Comparison of ENCODE assay signal across 8 cellular contexts in the genomic region with DNA sequence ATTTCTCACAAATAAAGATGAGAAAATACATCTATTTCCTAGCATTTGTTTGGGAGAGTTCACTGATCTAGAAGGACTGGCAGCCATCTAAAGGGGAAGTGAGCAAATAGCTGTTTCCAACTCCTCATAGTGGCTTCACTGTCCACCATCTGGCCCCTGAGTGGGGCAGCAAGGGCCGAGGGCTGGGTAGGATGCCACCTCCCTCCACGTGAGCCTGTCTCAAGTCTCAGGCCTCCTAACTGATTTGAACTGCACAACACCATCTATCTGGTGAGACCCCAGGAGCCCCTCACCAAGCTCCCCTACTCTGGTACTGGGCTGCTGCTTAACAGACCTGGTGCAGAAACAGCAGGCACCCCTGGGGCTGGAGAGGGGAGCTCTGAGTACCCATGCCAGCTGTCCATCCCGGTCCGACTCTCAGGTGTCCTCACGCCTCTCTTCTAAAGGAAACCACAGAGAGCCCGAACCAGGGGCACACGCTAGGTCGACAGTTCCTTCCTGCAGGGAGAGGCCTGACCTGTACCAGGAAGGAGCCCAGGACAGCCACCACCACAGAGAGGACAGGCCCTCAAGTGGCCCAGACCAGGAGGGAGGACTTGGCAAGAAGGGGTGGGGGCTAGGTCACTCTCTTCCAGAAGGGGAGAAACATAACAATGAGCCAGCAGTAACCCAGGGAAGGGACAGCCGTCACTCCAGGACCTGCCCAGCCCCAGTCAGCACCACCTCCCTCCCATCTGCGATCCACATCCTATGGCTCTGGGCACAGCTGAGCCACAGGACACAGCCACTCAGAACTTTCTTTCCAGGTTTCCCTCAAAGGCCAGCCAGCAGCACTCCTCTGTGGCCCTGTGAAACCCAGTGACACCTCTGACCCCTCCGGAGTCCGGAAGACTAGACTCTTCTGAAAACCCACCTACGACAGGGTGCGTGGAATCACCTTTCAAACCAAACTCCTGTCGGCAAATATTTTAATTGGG. TPM values are rescaled to one million over a fixed set of nuclear protein-coding genes. Genes with fewer than 3 reads are reported as not detected.
DNase-seq lines count a peak whose midpoint lies in the region; ATAC-seq and TF ChIP-seq lines count a peak whose summit lies in the region.

No MANE protein-coding gene starts in this region.

- 72 to 75% (median 73%) methylated on average over 15 of the region's 15 CpGs for whole genome bisulfite sequencing in heart left ventricle, 4 donors

- H3K36me3 ChIP-seq in heart left ventricle (no peaks in the 10 kb centered on the region), lower lobe of right lung (peaks cover under 1% of the 10 kb centered on the region), uterus (no peaks in the 10 kb centered on the region)

- H3K4me1 ChIP-seq in heart left ventricle (peaks cover 21 to 100% (median 91%) of the 10 kb centered on the region in 12 donors), lower lobe of right lung (peaks cover 91% of the 10 kb centered on the region), uterus (peaks cover 22 to 35% of the 10 kb centered on the region in 2 donors)

- no peaks in the 10 kb centered on the region for H3K27me3 ChIP-seq in heart left ventricle
- H3K27me3 ChIP-seq in lower lobe of right lung (ENCODE audit: low read depth) = no peaks in the 10 kb centered on the region
- no peaks in the 10 kb centered on the region for H3K27me3 ChIP-seq in uterus

- H3K9me3 ChIP-seq in heart left ventricle (no peaks in the 10 kb centered on the region), lower lobe of right lung (no peaks in the 10 kb centered on the region), uterus (no peaks in the 10 kb centered on the region)

- no peak for TF ChIP-seq CTCF in heart left ventricle (IDR thresholded peaks at IDR 0.05)
- TF ChIP-seq CTCF in lower lobe of right lung (IDR thresholded peaks at IDR 0.05) = no peak
- TF ChIP-seq CTCF in uterus (IDR thresholded peaks at IDR 0.05) = no peak

- H3K27ac ChIP-seq in heart left ventricle = peak overlapping the region in 11 of 12 donors; percentile 8 to 87 (median 55)
- H3K27ac ChIP-seq in lower lobe of right lung = peak overlapping the region; percentile 78
- H3K27ac ChIP-seq in uterus = peak overlapping the region; percentile 51 to 54

- ATAC-seq in heart left ventricle (no peak), Right ventricle myocardium superior (ENCODE audit: poor library complexity) (no peak), lower lobe of right lung (no peak), GM21423 (IDR thresholded peaks at IDR 0.05; ENCODE audit: unreplicated experiment) (no peak)

- H3K4me3 ChIP-seq in heart left ventricle (peak overlapping the region in 5 of 12 donors; percentile 8 to 56 (median 23)), lower lobe of right lung (peak overlapping the region; percentile 33), uterus (no peak overlapping the region)

- TF ChIP-seq POLR2A in heart left ventricle (IDR thresholded peaks at IDR 0.05) = no peak
- TF ChIP-seq POLR2A in uterus (IDR thresholded peaks at IDR 0.05) = no peak

- intact Hi-C loops in heart left ventricle (cut with DNase I) (loop anchor here in 4 of 10 donors (5.0 kb wide), 3 partner anchors 37 to 43 kb away; partner anchors contain the start of genes MED26 (in 3 of the 4) and CHERP (in 1 of the 4)), Right ventricle myocardium superior (cut with DNase I) (no loop called here), lower lobe of right lung (cut with DNase I) (no loop called here), uterus (cut with DNase I; ENCODE audit: low total_unique reads) (loop anchor here (5.0 kb wide), 1 partner anchor 42 kb away; the partner anchor contains the start of gene MED26)

- no peak for DNase-seq in heart left ventricle
- DNase-seq in Right ventricle myocardium superior = no peak
- DNase-seq in activated T-cell treated with anti-CD3 and anti-CD28 coated beads, Interleukin-2, amount 50 U/mL, for 48 hours = peak; percentile 36 to 42
- no peak for DNase-seq in lower lobe of right lung
- DNase-seq in uterus = no peak
- DNase-seq in NCI-H187 treated with DMSO at 0.1 percent for 48 hours (lab: John Stamatoyannopoulos, UW) = no peak
- DNase-seq in T-helper 9 cell = no peak

RNA-seq across cellular contexts. Expression of gene SLC35E1, which starts 12.9 kb away (rescaled TPM):
- total RNA-seq in heart left ventricle = 10 to 100 TPM; 20.4 to 44.0 (median 24.0) TPM
- 10 to 100 TPM; 21.2 to 33.9 TPM for polyA plus RNA-seq in heart left ventricle
- 20.8 TPM for total RNA-seq in Right ventricle myocardium superior
- 47.3 TPM for total RNA-seq in lower lobe of right lung
- total RNA-seq in uterus = 10 to 100 TPM; 10.2 to 39.8 (median 19.8) TPM

RNA-seq across cellular contexts. Expression of gene CHERP, which starts 42.9 kb away (rescaled TPM):
- total RNA-seq in heart left ventricle (10 to 100 TPM in 7 of 9 donors, 1 to 10 TPM in 2; 5.7 to 24.6 (median 17.0) TPM), Right ventricle myocardium superior (19.7 TPM), lower lobe of right lung (35.4 TPM), uterus (10 to 100 TPM in 1 of 4 donors, 1 to 10 TPM in 3; 1.8 to 47.9 (median 7.8) TPM)
- polyA plus RNA-seq in heart left ventricle = 10 to 100 TPM; 11.6 to 15.5 TPM

RNA-seq across cellular contexts. Expression of gene MED26, which starts 42.9 kb away (rescaled TPM):
- total RNA-seq in heart left ventricle (1 to 10 TPM; 3.6 to 7.5 (median 4.6) TPM), Right ventricle myocardium superior (3.9 TPM), lower lobe of right lung (11.1 TPM), uterus (10 to 100 TPM in 1 of 4 donors, 1 to 10 TPM in 3; 1.5 to 13.5 (median 3.6) TPM)
- 1 to 10 TPM; 4.3 to 5.6 TPM for polyA plus RNA-seq in heart left ventricle

Comparison
In these comparisons a context has a peak if more than half of its experiments do, and no peak if none do; other contexts are left out.
1. DNase-seq: peak in activated T-cell treated with anti-CD3 and anti-CD28 coated beads, Interleukin-2, amount 50 U/mL, for 48 hours (2 of 2); none in heart left ventricle (0 of 5), Right ventricle myocardium superior (single experiment), lower lobe of right lung (single experiment), uterus (0 of 2), NCI-H187 treated with DMSO at 0.1 percent for 48 hours (single experiment) and T-helper 9 cell (single experiment).
2. Peak in every context shown above with its lines, with median percentiles within 50 percentile points of each other: H3K27ac ChIP-seq.